Comparison of ENCODE assay signal across 8 cellular contexts in genomic region chr12:9870311-9870866, GRCh38. TPM values are rescaled to one million over a fixed set of nuclear protein-coding genes. Genes with fewer than 3 reads are reported as not detected.
A peak's percentile ranks its signal among the peaks of the same experiment; 100 is the strongest.
DNase-seq lines count a peak whose midpoint lies in the region; ATAC-seq and TF ChIP-seq lines count a peak whose summit lies in the region.

No MANE protein-coding gene starts in this region.

- no peaks in the 10 kb centered on the region for H3K79me2 ChIP-seq in neural progenitor cell (ENCODE audit: low read depth)

- peak overlapping the region; percentile 89 for H3K4me3 Mint-ChIP-seq in CD8-positive, alpha-beta T cell
- no peak overlapping the region for H3K4me3 Mint-ChIP-seq in neural progenitor cell

- peak overlapping the region; percentile 79 for H3K27ac ChIP-seq in CD8-positive, alpha-beta T cell (ENCODE audit: low read depth, low read length)
- peak overlapping the region; percentile 90 for H3K27ac ChIP-seq in effector memory CD4-positive, alpha-beta T cell (ENCODE audit: insufficient read depth, low read length, poor library complexity, severe bottlenecking)
- H3K27ac ChIP-seq in neural progenitor cell (no peak overlapping the region), aorta (ENCODE audit: low read depth in 1 of 2, low read length in 2 of 2) (no peak overlapping the region)

- peaks cover 24% of the 10 kb centered on the region for H3K36me3 Mint-ChIP-seq in CD8-positive, alpha-beta T cell
- H3K36me3 Mint-ChIP-seq in neural progenitor cell = no peaks in the 10 kb centered on the region

- no peaks in the 10 kb centered on the region for H3K36me3 ChIP-seq in CD8-positive, alpha-beta T cell (ENCODE audit: insufficient read depth, low read length)
- H3K36me3 ChIP-seq in effector memory CD4-positive, alpha-beta T cell (ENCODE audit: control insufficient read depth, insufficient read depth, low read length) = no peaks in the 10 kb centered on the region
- H3K36me3 ChIP-seq in neural progenitor cell (no peaks in the 10 kb centered on the region), aorta (ENCODE audit: control insufficient read depth in 1 of 2, insufficient read depth in 2 of 2, low read length in 1 of 2) (no peaks in the 10 kb centered on the region)

- no peak for TF ChIP-seq POLR2A in lower leg skin (IDR thresholded peaks at IDR 0.05)

- H2AFZ ChIP-seq in neural progenitor cell (replicated peaks) = no peak overlapping the region

- 66 to 67% methylated on average over 2 of the region's 2 CpGs for WGBS in aorta, 2 donors
- 35 to 37% methylated on average over 2 of the region's 2 CpGs for WGBS in lower leg skin, 2 donors

- H3K27ac Mint-ChIP-seq in CD8-positive, alpha-beta T cell = peak overlapping the region; percentile 96
- no peak overlapping the region for H3K27ac Mint-ChIP-seq in neural progenitor cell

- CTCF ChIA-PET in CD8-positive, alpha-beta T cell (lab: Charles Lee) = no interaction called here

- POLR2A ChIA-PET in CD8-positive, alpha-beta T cell (lab: Charles Lee) = interaction anchor here (0.5 to 1.0 kb wide), 3 partner anchors 36 to 128 kb away, joined by 3 to 9 read pairs (median 3); no protein-coding TSS in a partner anchor

- no peaks in the 10 kb centered on the region for H3K9me3 ChIP-seq in CD8-positive, alpha-beta T cell (ENCODE audit: low read length)
- no peaks in the 10 kb centered on the region for H3K9me3 ChIP-seq in effector memory CD4-positive, alpha-beta T cell (ENCODE audit: control insufficient read depth, low read length)
- H3K9me3 ChIP-seq in neural progenitor cell (ENCODE audit: low read depth) = no peaks in the 10 kb centered on the region
- no peaks in the 10 kb centered on the region for H3K9me3 ChIP-seq in aorta (ENCODE audit: control insufficient read depth, low read length)

- no peak for ATAC-seq in CD8-positive, alpha-beta T cell
- no peak for ATAC-seq in aorta (ENCODE audit: low FRiP score)

- H3K27me3 ChIP-seq in CD8-positive, alpha-beta T cell (ENCODE audit: insufficient read depth, low read length) = no peaks in the 10 kb centered on the region
- no peaks in the 10 kb centered on the region for H3K27me3 ChIP-seq in effector memory CD4-positive, alpha-beta T cell (replicated peaks; ENCODE audit: control insufficient read depth, insufficient read depth, low read length, poor library complexity, severe bottlenecking)
- H3K27me3 ChIP-seq in neural progenitor cell (no peaks in the 10 kb centered on the region), aorta (ENCODE audit: control insufficient read depth in 1 of 2, insufficient read depth in 2 of 2, low read length in 1 of 2) (no peaks in the 10 kb centered on the region)

- peaks cover 32% of the 10 kb centered on the region for H3K4me1 Mint-ChIP-seq in CD8-positive, alpha-beta T cell (ENCODE audit: low read depth)
- H3K4me1 Mint-ChIP-seq in neural progenitor cell = peaks cover 10% of the 10 kb centered on the region

- no peaks in the 10 kb centered on the region for H4K20me1 ChIP-seq in neural progenitor cell (ENCODE audit: low read depth)

- H3K4me3 ChIP-seq in CD8-positive, alpha-beta T cell (ENCODE audit: low read depth, low read length) = peak overlapping the region; percentile 41
- peak overlapping the region; percentile 75 for H3K4me3 ChIP-seq in effector memory CD4-positive, alpha-beta T cell (ENCODE audit: insufficient read depth, low read depth, low read length, poor library complexity, severe bottlenecking)
- no peak overlapping the region for H3K4me3 ChIP-seq in neural progenitor cell
- H3K4me3 ChIP-seq in aorta (ENCODE audit: low read length in 2 of 2) = no peak overlapping the region
- H3K4me3 ChIP-seq in lower leg skin (ENCODE audit: low read depth, poor library complexity, severe bottlenecking) = no peak overlapping the region

- no peaks in the 10 kb centered on the region for H3K9me3 Mint-ChIP-seq in CD8-positive, alpha-beta T cell
- peaks cover 3% of the 10 kb centered on the region for H3K9me3 Mint-ChIP-seq in neural progenitor cell

- intact Hi-C loops in CD8-positive, alpha-beta T cell (cut with DNase I, micrococcal nuclease) = loop anchor here in 1 of 2 experiments (2.0 to 5.0 kb wide), 2 partner anchors 56 to 337 kb away; no protein-coding TSS in a partner anchor
- intact Hi-C loops in aorta (cut with DNase I) (no loop called here), lower leg skin (cut with DNase I; ENCODE audit: low total_unique reads) (loop anchor here (5.0 kb wide), 1 partner anchor 57 kb away; no protein-coding TSS in a partner anchor)

- no peak for TF ChIP-seq CTCF in CD8-positive, alpha-beta T cell (IDR thresholded peaks at IDR 0.05)
- TF ChIP-seq CTCF in neural progenitor cell (IDR thresholded peaks at IDR 0.05) = no peak
- no peak for TF ChIP-seq CTCF in lower leg skin (IDR thresholded peaks at IDR 0.05)

- peaks cover 3% of the 10 kb centered on the region for H3K4me1 ChIP-seq in CD8-positive, alpha-beta T cell (ENCODE audit: insufficient read depth, low read length)
- peaks cover 7% of the 10 kb centered on the region for H3K4me1 ChIP-seq in effector memory CD4-positive, alpha-beta T cell (ENCODE audit: control insufficient read depth, insufficient read depth, low read length, poor library complexity, severe bottlenecking)
- H3K4me1 ChIP-seq in neural progenitor cell (peaks cover 30% of the 10 kb centered on the region), aorta (ENCODE audit: control insufficient read depth in 1 of 2, insufficient read depth in 2 of 2, low read length in 2 of 2) (no peaks in the 10 kb centered on the region)

- no peak for DNase-seq in CD8-positive, alpha-beta T cell
- DNase-seq in OCI-M1 (lab: John Stamatoyannopoulos, UW) (peak; percentile 34), neural progenitor cell (ENCODE audit: low spot score) (no peak), aorta (no peak), AG08395 (ENCODE audit: low spot score) (no peak), lower leg skin (ENCODE audit: low spot score in 2 of 2) (no peak)
- no peak for DNase-seq in effector memory CD4-positive, alpha-beta T cell
- DNase-seq in stimulated activated CD4-positive, alpha-beta T cell treated with anti-CD3 and anti-CD28 coated beads, Interleukin-2, amount 100 ng/mL, for 24 hours = no peak

- H3K4me2 ChIP-seq in neural progenitor cell = peak overlapping the region; percentile 43

- no peak overlapping the region for H3K9ac ChIP-seq in neural progenitor cell

- H3K27me3 Mint-ChIP-seq in CD8-positive, alpha-beta T cell (ENCODE audit: low read depth) = no peaks in the 10 kb centered on the region
- H3K27me3 Mint-ChIP-seq in neural progenitor cell (ENCODE audit: insufficient read depth, low read depth) = peaks cover 3% of the 10 kb centered on the region

- peaks cover 8% of the 10 kb centered on the region for H3F3A ChIP-seq in neural progenitor cell (ENCODE audit: low read depth)

RNA-seq across cellular contexts. Expression of gene CLEC2B, which starts 1.2 kb away (rescaled TPM):
- 100 to 1,000 TPM; 141 to 145 TPM for total RNA-seq in CD8-positive, alpha-beta T cell
- total RNA-seq in neural progenitor cell (ENCODE audit: low replicate concordance) = 0.28 and 1.0 TPM in 2 replicates
- 10 to 100 TPM; 10.5 to 23.3 TPM for total RNA-seq in aorta
- 10 to 100 TPM in 1 of 2 donors, 1 to 10 TPM in 1; 1.2 to 10.9 TPM for polyA plus RNA-seq in aorta
- total RNA-seq in lower leg skin = 10 to 100 TPM; 52.3 to 90.6 (median 81.9) TPM

RNA-seq across cellular contexts. Expression of gene KLRF2, which starts 10.9 kb away (rescaled TPM):
- total RNA-seq in CD8-positive, alpha-beta T cell = not detected
- total RNA-seq in neural progenitor cell (ENCODE audit: low replicate concordance) (not detected in 2 replicates), aorta (not detected), lower leg skin (not detected)
- not detected for polyA plus RNA-seq in aorta

RNA-seq across cellular contexts. Expression of gene KLRF1, which starts 43.1 kb away (rescaled TPM):
- under 1 TPM; 0.78 to 0.92 TPM for total RNA-seq in CD8-positive, alpha-beta T cell
- not detected in 2 replicates for total RNA-seq in neural progenitor cell (ENCODE audit: low replicate concordance)
- 1 to 10 TPM in 1 of 2 donors, under 1 TPM in 1; 0.36 to 1.1 TPM for total RNA-seq in aorta
- not detected for polyA plus RNA-seq in aorta
- total RNA-seq in lower leg skin = under 1 TPM in 1 of 4 donors, not detected in 3; 0.27 TPM

Comparison
In these comparisons a context has a peak if more than half of its experiments do, and no peak if none do; other contexts are left out.
1. H3K27ac ChIP-seq: peak in CD8-positive, alpha-beta T cell (single experiment) and effector memory CD4-positive, alpha-beta T cell (single experiment); none in neural progenitor cell (single experiment) and aorta (0 of 2).
2. H3K4me3 ChIP-seq: peak in CD8-positive, alpha-beta T cell (single experiment) and effector memory CD4-positive, alpha-beta T cell (single experiment); none in neural progenitor cell (single experiment), aorta (0 of 2) and lower leg skin (single experiment).